Comparison of ENCODE assay signal across 1 cellular context in the genomic region with DNA sequence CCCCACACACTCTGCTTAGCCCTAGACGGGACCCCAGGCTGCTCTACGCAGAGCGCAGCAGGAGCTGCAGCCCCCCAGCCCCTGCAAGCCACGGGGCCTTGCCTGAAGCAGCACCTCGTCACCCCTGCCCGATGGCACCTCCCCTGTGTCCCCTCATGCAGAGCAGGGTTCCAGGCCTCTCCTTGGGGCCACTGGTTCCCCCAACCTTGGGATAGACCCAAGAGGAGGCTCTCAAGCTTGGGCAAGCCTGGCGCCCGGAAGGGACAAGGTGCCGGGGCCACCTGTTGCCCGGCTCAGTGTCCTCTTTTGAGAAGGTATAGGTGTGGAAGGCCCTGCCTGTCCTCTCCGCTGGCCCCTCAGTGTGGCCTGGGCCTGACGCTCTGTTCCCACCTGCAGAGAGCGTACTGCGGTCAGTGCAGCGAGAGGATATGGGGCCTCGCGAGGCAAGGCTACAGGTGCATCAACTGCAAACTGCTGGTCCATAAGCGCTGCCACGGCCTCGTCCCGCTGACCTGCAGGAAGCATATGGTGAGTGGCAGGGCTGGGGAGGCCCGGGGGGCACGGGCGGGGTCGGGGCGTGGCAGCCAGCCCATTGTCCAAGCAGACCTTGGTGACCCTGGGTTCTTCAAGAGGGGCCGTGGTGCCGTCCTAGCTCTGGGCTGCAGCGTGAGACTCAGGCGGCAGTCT.
TF ChIP-seq lines count a peak whose summit lies in the region.

No MANE protein-coding gene starts in this region.

TF ChIP-seq in HepG2, 621 proteins besides CTCF, POLR2A, EP300 and RAD21 (continued from another document):
- TF ChIP-seq, protein P1, sequence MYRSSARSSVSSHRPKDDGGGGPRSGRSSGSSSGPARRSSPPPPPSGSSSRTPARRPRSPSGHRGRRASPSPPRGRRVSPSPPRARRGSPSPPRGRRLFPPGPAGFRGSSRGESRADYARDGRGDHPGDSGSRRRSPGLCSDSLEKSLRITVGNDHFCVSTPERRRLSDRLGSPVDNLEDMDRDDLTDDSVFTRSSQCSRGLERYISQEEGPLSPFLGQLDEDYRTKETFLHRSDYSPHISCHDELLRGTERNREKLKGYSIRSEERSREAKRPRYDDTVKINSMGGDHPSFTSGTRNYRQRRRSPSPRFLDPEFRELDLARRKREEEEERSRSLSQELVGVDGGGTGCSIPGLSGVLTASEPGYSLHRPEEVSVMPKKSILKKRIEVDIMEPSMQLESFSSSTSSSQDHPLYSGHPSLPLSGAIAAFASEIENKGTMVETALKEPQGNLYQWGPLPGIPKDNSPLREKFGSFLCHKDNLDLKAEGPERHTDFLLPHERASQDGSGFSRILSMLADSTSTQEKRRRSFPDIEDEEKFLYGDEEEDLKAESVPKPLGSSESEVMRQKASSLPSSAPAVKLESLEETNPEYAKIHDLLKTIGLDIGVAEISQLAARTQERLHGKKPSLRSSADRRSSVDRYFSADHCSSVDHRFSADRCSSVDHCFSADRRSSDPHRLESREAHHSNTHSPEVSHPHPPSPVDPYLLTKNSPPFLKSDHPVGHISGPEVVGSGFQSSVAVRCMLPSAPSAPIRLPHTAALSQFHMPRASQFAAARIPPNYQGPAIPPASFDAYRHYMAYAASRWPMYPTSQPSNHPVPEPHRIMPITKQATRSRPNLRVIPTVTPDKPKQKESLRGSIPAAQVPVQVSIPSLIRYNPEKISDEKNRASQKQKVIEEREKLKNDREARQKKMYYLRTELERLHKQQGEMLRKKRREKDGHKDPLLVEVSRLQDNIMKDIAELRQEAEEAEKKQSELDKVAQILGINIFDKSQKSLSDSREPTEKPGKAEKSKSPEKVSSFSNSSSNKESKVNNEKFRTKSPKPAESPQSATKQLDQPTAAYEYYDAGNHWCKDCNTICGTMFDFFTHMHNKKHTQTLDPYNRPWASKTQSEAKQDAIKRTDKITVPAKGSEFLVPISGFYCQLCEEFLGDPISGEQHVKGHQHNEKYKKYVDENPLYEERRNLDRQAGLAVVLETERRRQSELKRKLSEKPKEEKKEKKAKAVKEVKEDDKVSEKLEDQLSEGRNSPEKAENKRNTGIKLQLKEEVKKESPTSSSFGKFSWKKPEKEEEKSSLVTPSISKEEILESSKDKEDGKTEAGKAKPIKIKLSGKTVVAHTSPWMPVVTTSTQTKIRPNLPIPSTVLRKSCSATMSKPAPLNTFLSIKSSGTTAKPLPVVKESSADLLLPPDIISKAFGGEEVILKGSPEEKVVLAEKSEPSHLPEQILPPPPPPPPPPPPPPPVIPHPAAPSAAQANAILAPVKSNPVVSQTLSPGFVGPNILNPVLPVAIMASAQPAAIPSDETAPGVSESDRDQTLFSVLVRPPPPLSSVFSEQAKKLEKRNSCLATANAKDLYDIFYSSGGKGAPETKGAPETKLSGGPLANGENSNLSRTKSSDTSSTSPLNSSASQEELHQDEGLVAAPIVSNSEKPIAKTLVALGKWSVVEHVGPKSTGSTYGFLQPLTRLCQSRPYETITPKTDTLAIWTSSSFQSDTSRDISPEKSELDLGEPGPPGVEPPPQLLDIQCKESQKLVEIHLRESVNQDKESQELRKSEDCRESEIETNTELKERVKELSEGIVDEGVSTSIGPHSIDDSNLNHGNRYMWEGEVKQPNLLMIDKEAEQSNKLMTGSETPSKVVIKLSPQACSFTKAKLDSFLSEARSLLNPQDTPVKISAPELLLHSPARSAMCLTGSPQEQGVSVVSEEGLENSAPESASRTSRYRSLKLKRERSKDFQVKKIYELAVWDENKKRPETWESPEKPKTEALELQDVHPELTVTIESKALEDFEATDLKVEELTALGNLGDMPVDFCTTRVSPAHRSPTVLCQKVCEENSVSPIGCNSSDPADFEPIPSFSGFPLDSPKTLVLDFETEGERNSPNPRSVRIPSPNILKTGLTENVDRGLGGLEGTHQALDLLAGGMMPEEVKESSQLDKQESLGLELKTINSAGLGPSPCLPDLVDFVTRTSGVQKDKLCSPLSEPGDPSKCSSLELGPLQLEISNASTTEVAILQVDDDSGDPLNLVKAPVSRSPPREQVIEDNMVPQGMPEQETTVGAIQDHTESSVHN (CRISPR knock-in tag; IDR thresholded peaks at IDR 0.05), result no peak
- TF ChIP-seq NPAS2 (CRISPR knock-in tag; IDR thresholded peaks at IDR 0.05; ENCODE audit: borderline replicate concordance), result no peak
